ENCODE assay signal across 10 cellular contexts in the genomic region with DNA sequence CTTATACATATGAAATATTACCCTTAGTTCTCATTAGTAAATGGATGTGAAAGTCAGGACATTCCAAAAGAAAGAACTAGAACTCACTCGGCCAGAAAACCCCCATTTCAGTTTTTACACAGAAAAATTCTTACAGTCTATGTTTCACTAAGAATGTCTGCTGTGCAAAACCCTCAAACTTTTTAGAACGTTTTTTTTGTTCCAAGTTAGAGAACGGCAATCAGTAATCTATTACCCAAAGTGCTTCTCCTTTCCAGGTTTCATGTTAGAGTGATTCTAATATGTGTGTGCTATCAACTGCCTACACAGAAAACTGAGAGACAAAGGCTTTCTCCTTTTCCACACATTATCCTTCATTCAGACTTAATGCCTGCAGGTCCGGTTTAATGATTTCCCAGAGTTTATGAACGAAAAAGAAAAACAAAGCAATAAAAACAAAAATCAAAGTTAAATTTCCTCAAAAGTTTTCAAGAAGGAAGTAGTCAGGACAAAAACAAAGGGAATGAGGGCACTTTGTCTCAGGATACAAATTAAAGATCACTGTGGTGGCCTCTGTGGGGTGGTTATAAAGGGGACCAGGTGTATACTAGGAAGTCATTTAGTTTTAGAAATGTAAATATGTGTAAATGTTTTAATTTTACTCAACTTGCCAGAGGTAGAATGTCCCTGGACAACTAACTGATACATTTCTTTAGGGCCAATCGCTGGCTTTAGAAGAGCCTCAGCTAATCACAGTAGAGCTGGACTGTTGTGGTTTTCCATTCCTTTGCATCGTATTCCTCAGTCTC. TPM values are rescaled to one million over a fixed set of nuclear protein-coding genes. Genes with fewer than 3 reads are reported as not detected.
DNase-seq lines count a peak whose midpoint lies in the region; ATAC-seq, FAIRE-seq and TF ChIP-seq lines count a peak whose summit lies in the region.
"Had no signal": no experiment of that assay in that cellular context is flagged by ENCODE, and none has a peak within 500 bp of the region (broad histone marks: within the 10 kb centered on the region; RNA-seq: fewer than 3 reads in every experiment).

No MANE protein-coding gene starts in this region.

- H3K27ac ChIP-seq in OCI-LY7 (ENCODE audit: low read depth, low read length, poor library complexity, severe bottlenecking), result no peak overlapping the region

- intact Hi-C loops in OCI-LY7 (cut with micrococcal nuclease; ENCODE audit: unreplicated experiment), result no loop called here

- H3K4me1 Mint-ChIP-seq in progenitor cell of endocrine pancreas (ENCODE audit: low read depth) (peaks cover 18% of the 10 kb centered on the region), T-cell (peaks cover 0 to 6% (median 0%) of the 10 kb centered on the region in 3 donors)
- H3K4me1 Mint-ChIP-seq: activated CD4-positive, alpha-beta memory T cell treated with anti-CD3 and anti-CD28 coated beads, Interleukin-2, amount 10 ng/mL, durations not matched to agents 7 days and 5 days had no signal

- H3K27ac Mint-ChIP-seq in progenitor cell of endocrine pancreas (peak overlapping the region; percentile 24), T-cell (no peak overlapping the region)
- H3K27ac Mint-ChIP-seq: activated CD4-positive, alpha-beta memory T cell treated with anti-CD3 and anti-CD28 coated beads, Interleukin-2, amount 10 ng/mL, durations not matched to agents 7 days and 5 days had no signal

- DNase-seq in OCI-LY7 (ENCODE audit: low spot score), result no peak
- no peak for DNase-seq in progenitor cell of endocrine pancreas (ENCODE audit: low spot score, unreplicated experiment)
- DNase-seq in T-cell, result no peak
- DNase-seq in hepatic stellate cell (ENCODE audit: low spot score), result no peak
- no peak for DNase-seq in urothelium cell line (ENCODE audit: low spot score)
- no peak for DNase-seq in H4 (ENCODE audit: low spot score)
- DNase-seq: activated CD4-positive, alpha-beta memory T cell treated with anti-CD3 and anti-CD28 coated beads, Interleukin-2, amount 10 ng/mL, durations not matched to agents 7 days and 5 days; islet precursor cell had no signal

- no peak overlapping the region for H3K4me2 ChIP-seq in OCI-LY7 (ENCODE audit: low read length)

- no peaks in the 10 kb centered on the region for H3K79me2 ChIP-seq in OCI-LY7 (ENCODE audit: insufficient read depth, low read depth, low read length)

- CTCF ChIA-PET in OCI-LY7 (lab: Charles Lee; ENCODE audit: unreplicated experiment) (interaction anchor here (1.3 kb wide), 1 partner anchor 11 kb away, joined by 3 read pairs; a partner anchor contains a TSS), T-cell (lab: Charles Lee) (interaction anchor here (0.6 to 0.8 kb wide), 3 partner anchors 438 to 1200 kb away, joined by 4 to 5 read pairs (median 4); no protein-coding TSS in a partner anchor)

- TF ChIP-seq CTCF in OCI-LY7 (conservative IDR thresholded peaks at IDR 0.05; ENCODE audit: low read length) (no peak), progenitor cell of endocrine pancreas (IDR thresholded peaks at IDR 0.05; ENCODE audit: unreplicated experiment) (no peak)

- peak overlapping the region; percentile 24; the same call in 1 of the 2 replicates for H2AFZ ChIP-seq in OCI-LY7 (ENCODE audit: low read length)

- BruUV-seq in OCI-LY7 (replicated peaks; lab: Mats Ljungman, UMichigan), result no TSS peak

- no peaks in the 10 kb centered on the region for H4K20me1 ChIP-seq in OCI-LY7 (ENCODE audit: insufficient read depth, low read length)

- no peaks in the 10 kb centered on the region for H3K9me3 ChIP-seq in OCI-LY7 (ENCODE audit: low read length)

- no peaks in the 10 kb centered on the region for H3K9me3 Mint-ChIP-seq in progenitor cell of endocrine pancreas (ENCODE audit: low read depth)
- H3K9me3 Mint-ChIP-seq in T-cell, result no peaks in the 10 kb centered on the region
- H3K9me3 Mint-ChIP-seq: activated CD4-positive, alpha-beta memory T cell treated with anti-CD3 and anti-CD28 coated beads, Interleukin-2, amount 10 ng/mL, durations not matched to agents 7 days and 5 days had no signal

- H3K27me3 Mint-ChIP-seq in progenitor cell of endocrine pancreas (no peaks in the 10 kb centered on the region), T-cell (peaks cover 2 to 3% of the 10 kb centered on the region in 2 donors)
- H3K27me3 Mint-ChIP-seq: activated CD4-positive, alpha-beta memory T cell treated with anti-CD3 and anti-CD28 coated beads, Interleukin-2, amount 10 ng/mL, durations not matched to agents 7 days and 5 days had no signal

- no peaks in the 10 kb centered on the region for H3K36me3 ChIP-seq in OCI-LY7 (ENCODE audit: insufficient read depth, low read length)

- no peaks in the 10 kb centered on the region for H3K9me2 ChIP-seq in OCI-LY7 (ENCODE audit: insufficient read depth, low read length)

- FAIRE-seq in urothelium cell line (lab: Jason Lieb, UNC), result no peak

- no peaks in the 10 kb centered on the region for H3K4me1 ChIP-seq in OCI-LY7 (ENCODE audit: insufficient read depth, low read length, poor library complexity, severe bottlenecking)

- POLR2A ChIA-PET in OCI-LY7 (lab: Charles Lee) (interaction anchor here (2.0 to 4.0 kb wide), 3 partner anchors 11 to 12 kb away, joined by 13 to 51 read pairs (median 20); a partner anchor contains a TSS), T-cell (lab: Charles Lee) (interaction anchor here in 1 of 2 donors (0.9 kb wide), 1 partner anchor 11 kb away, joined by 3 read pairs; a partner anchor contains a TSS)

- no peak overlapping the region for H3K4me3 ChIP-seq in OCI-LY7 (ENCODE audit: low read depth, low read length, poor library complexity, severe bottlenecking)

- H3K36me3 Mint-ChIP-seq in progenitor cell of endocrine pancreas (ENCODE audit: insufficient read depth) (no peaks in the 10 kb centered on the region), T-cell (no peaks in the 10 kb centered on the region)

- ATAC-seq in GM19324 (IDR thresholded peaks at IDR 0.05; ENCODE audit: low FRiP score, unreplicated experiment) (peak; percentile 59), HG02840 (IDR thresholded peaks at IDR 0.05; ENCODE audit: low FRiP score, unreplicated experiment) (peak; percentile 62), T-cell (replicated peaks in 1 of 4) (no peak)

- H3K4me3 Mint-ChIP-seq in progenitor cell of endocrine pancreas (ENCODE audit: low read depth) (no peak overlapping the region), T-cell (no peak overlapping the region)
- H3K4me3 Mint-ChIP-seq: activated CD4-positive, alpha-beta memory T cell treated with anti-CD3 and anti-CD28 coated beads, Interleukin-2, amount 10 ng/mL, durations not matched to agents 7 days and 5 days had no signal

RNA-seq across cellular contexts. Expression of a gene that starts 11.4 kb away (rescaled TPM):
- 3.4 and 4.4 TPM in 2 replicates for total RNA-seq in OCI-LY7 (2014; rRNA removed; shearing (Covaris generic))
- total RNA-seq in OCI-LY7 (2022) (9.6 and 12.9 TPM in 2 replicates), progenitor cell of endocrine pancreas (79.7 and 80.2 TPM in 2 replicates), T-cell (100 to 1,000 TPM in 3 of 5 donors, 10 to 100 TPM in 2; 61.5 to 150 (median 132) TPM)
- 6.2 and 10.6 TPM in 2 replicates for total RNA-seq in H4 (2014; rRNA removed; shearing (Covaris generic))

Comparison
In these comparisons a context has a peak if more than half of its experiments do, and no peak if none do; other contexts are left out.
1. ATAC-seq: peak in GM19324 (single experiment) and HG02840 (single experiment); none in T-cell (0 of 4).